ENCODE assay signal across 8 cellular contexts in genomic region chr16:48126801-48127644, GRCh38. TPM values are rescaled to one million over a fixed set of nuclear protein-coding genes. Genes with fewer than 3 reads are reported as not detected.
A peak's percentile ranks its signal among the peaks of the same experiment; 100 is the strongest.
DNase-seq lines count a peak whose midpoint lies in the region; ATAC-seq and TF ChIP-seq lines count a peak whose summit lies in the region.

No MANE protein-coding gene starts in this region.

- H3K56ac ChIP-seq in IMR-90 (ENCODE audit: extremely low read depth, insufficient read depth, low read length) = peak overlapping the region; percentile 53

- peak overlapping the region; percentile 82; the same call in 2 of the 3 replicates for H2BK15ac ChIP-seq in IMR-90 (ENCODE audit: low read depth, low read length)

- H4K20me1 ChIP-seq in IMR-90 (ENCODE audit: insufficient read depth, low read length) (no peaks in the 10 kb centered on the region), hepatocyte (ENCODE audit: insufficient read depth, poor library complexity, severe bottlenecking) (no peaks in the 10 kb centered on the region)

- TF ChIP-seq CTCF in AG04450 (IDR thresholded peaks at IDR 0.05; ENCODE audit: low read depth, low read length) = no peak
- TF ChIP-seq CTCF in IMR-90 (conservative IDR thresholded peaks at IDR 0.05; ENCODE audit: low read depth, low read length) = no peak
- no peak for TF ChIP-seq CTCF in hepatocyte (IDR thresholded peaks at IDR 0.05; ENCODE audit: poor library complexity)

- peak overlapping the region; percentile 94 for H3K27ac ChIP-seq in AG04450 (ENCODE audit: low read depth, low read length)
- H3K27ac ChIP-seq in IMR-90 (ENCODE audit: insufficient read depth, low read length) = peak overlapping the region; percentile 72
- H3K27ac ChIP-seq in hepatocyte = peak overlapping the region; percentile 78

- peak overlapping the region; percentile 25 for H3K23ac ChIP-seq in IMR-90 (ENCODE audit: low read depth, low read length)

- H3K36me3 ChIP-seq in IMR-90 (ENCODE audit: control insufficient read depth, insufficient read depth, low read length) (no peaks in the 10 kb centered on the region), hepatocyte (replicated peaks; ENCODE audit: insufficient read depth, low read depth) (no peaks in the 10 kb centered on the region)

- peak overlapping the region; percentile 81 for H2BK5ac ChIP-seq in IMR-90 (ENCODE audit: low read depth, low read length, poor library complexity, severe bottlenecking)

- H3K9me3 ChIP-seq in AG04450 (ENCODE audit: control insufficient read depth, insufficient read depth, low read length) (no peaks in the 10 kb centered on the region; the same call in 1 of the 2 replicates), IMR-90 (ENCODE audit: control insufficient read depth, insufficient read depth, low read length) (no peaks in the 10 kb centered on the region), hepatocyte (ENCODE audit: low read depth) (no peaks in the 10 kb centered on the region)

- H3K4me1 ChIP-seq in IMR-90 (ENCODE audit: control insufficient read depth, insufficient read depth, low read length) = peaks cover 31% of the 10 kb centered on the region
- no peaks in the 10 kb centered on the region for H3K4me1 ChIP-seq in hepatocyte (ENCODE audit: insufficient read depth)

- peak overlapping the region; percentile 94 for H2AK5ac ChIP-seq in IMR-90 (ENCODE audit: low read depth, low read length)

- H3K4me3 ChIP-seq in AG04450 (ENCODE audit: low read depth, low read length) = no peak overlapping the region
- no peak overlapping the region for H3K4me3 ChIP-seq in IMR-90 (ENCODE audit: insufficient read depth, low read depth, low read length)
- H3K4me3 ChIP-seq in hepatocyte = no peak overlapping the region

- POLR2A ChIA-PET in AG04450 (lab: Yijun Ruan, JAX) = interaction anchor here (0.6 to 1.5 kb wide), 3 partner anchors 10 to 394 kb away, joined by 3 to 4 read pairs (median 3); no protein-coding TSS in a partner anchor
- POLR2A ChIA-PET in IMR-90 (lab: Charles Lee; ENCODE audit: unreplicated experiment) = interaction anchor here (0.6 kb wide), 1 partner anchor 12 kb away, joined by 3 read pairs; no protein-coding TSS in a partner anchor

- peaks cover 40% of the 10 kb centered on the region for H3K9me1 ChIP-seq in IMR-90 (ENCODE audit: insufficient read depth, low read length)

- peak overlapping the region; percentile 100 for H2BK20ac ChIP-seq in IMR-90 (ENCODE audit: low read depth, low read length)

- no peak for TF ChIP-seq POLR2A in IMR-90 (IDR thresholded peaks at IDR 0.05; ENCODE audit: low read depth, low read length)

- intact Hi-C loops in IMR-90 (cut with micrococcal nuclease) = loop anchor here (2.0 to 10.0 kb wide), 2 partner anchors 50 to 392 kb away; no protein-coding TSS in a partner anchor

- H3K9ac ChIP-seq in IMR-90 (ENCODE audit: low read depth, low read length) = no peak overlapping the region

- H3K9me2 ChIP-seq in hepatocyte (replicated peaks; ENCODE audit: insufficient read depth) = no peaks in the 10 kb centered on the region

- peak; percentile 93 for DNase-seq in AG04450 (ENCODE audit: low read depth, low spot score)
- DNase-seq in IMR-90 = peak; percentile 98
- peak; percentile 53 to 75 for DNase-seq in SW 1271 (lab: John Stamatoyannopoulos, UW)
- DNase-seq in hepatocyte (ENCODE audit: low spot score) = peak; percentile 66
- DNase-seq in SHP77 (lab: John Stamatoyannopoulos, UW) = no peak

- WGBS in IMR-90 (ENCODE audit: extremely low coverage in 2 of 2, insufficient read length in 1 of 2), 2 experiments = 89% methylated on average over 5 of the region's 13 CpGs; no CpG with 5 or more reads in 1 of the 2 experiments
- WGBS in hepatocyte (ENCODE audit: low lambda C conversion rate, missing lambda C conversion rate) = 48% methylated on average over 13 of the region's 13 CpGs

- peak overlapping the region; percentile 35 for H3K18ac ChIP-seq in IMR-90 (ENCODE audit: low read depth, low read length)

- dilution Hi-C loops in IMR-90 (cut with HindIII; ENCODE audit: low sequenced_read_pairs, unreplicated experiment) = no loop called here

- peak overlapping the region; percentile 99 for H2BK120ac ChIP-seq in IMR-90 (ENCODE audit: low read depth, low read length)

- H4K8ac ChIP-seq in IMR-90 (ENCODE audit: low read depth in 2 of 2, low read length in 2 of 2) = peak overlapping the region; percentile 55 to 88

- H3K4ac ChIP-seq in IMR-90 (ENCODE audit: low read depth, low read length) = peak overlapping the region; percentile 97

- ATAC-seq in IMR-90 (ENCODE audit: low read depth) (peak; percentile 79), GM19324 (IDR thresholded peaks at IDR 0.05; ENCODE audit: low FRiP score, unreplicated experiment) (no peak), HG03280 (IDR thresholded peaks at IDR 0.05; ENCODE audit: unreplicated experiment) (no peak), HG03469 (IDR thresholded peaks at IDR 0.05; ENCODE audit: unreplicated experiment) (no peak)

- peak overlapping the region; percentile 47 for H3K4me2 ChIP-seq in IMR-90 (ENCODE audit: low read depth, low read length)
- H3K4me2 ChIP-seq in hepatocyte = peak overlapping the region; percentile 27

- CTCF ChIA-PET in AG04450 (lab: Charles Lee) = interaction anchor here (0.9 to 2.2 kb wide), 5 partner anchors 10 to 985 kb away, joined by 3 to 10 read pairs (median 5); partner anchors contain the start of gene ABCC12
- CTCF ChIA-PET in IMR-90 (lab: Yijun Ruan, JAX) = interaction anchor here (0.5 to 1.2 kb wide), 3 partner anchors 983 to 1089 kb away, joined by 3 to 7 read pairs (median 6); partner anchors contain the start of gene NETO2

- H3K27me3 ChIP-seq in AG04450 (ENCODE audit: control insufficient read depth, insufficient read depth, low read length) (no peaks in the 10 kb centered on the region), IMR-90 (ENCODE audit: control insufficient read depth, insufficient read depth, low read length) (no peaks in the 10 kb centered on the region), hepatocyte (no peaks in the 10 kb centered on the region)

- peak overlapping the region; percentile 32 for H4K5ac ChIP-seq in IMR-90 (ENCODE audit: low read depth, low read length)

- BruUV-seq in IMR-90 (replicated peaks; lab: Mats Ljungman, UMichigan) = no TSS peak

- H3K14ac ChIP-seq in IMR-90 (replicated peaks; ENCODE audit: low read depth, low read length) = peak overlapping the region; percentile 57

- H3K79me2 ChIP-seq in hepatocyte = no peaks in the 10 kb centered on the region

- peak overlapping the region; percentile 55 for H2AFZ ChIP-seq in IMR-90 (replicated peaks; ENCODE audit: low read length, poor library complexity)
- H2AFZ ChIP-seq in hepatocyte = no peak overlapping the region

- peak; percentile 37 for TF ChIP-seq RAD21 in IMR-90 (IDR thresholded peaks at IDR 0.05; ENCODE audit: low read length)

- peak overlapping the region; percentile 98 for H4K91ac ChIP-seq in IMR-90 (ENCODE audit: insufficient read depth, low read depth, low read length)

- peak overlapping the region; percentile 18 for H2AK9ac ChIP-seq in IMR-90 (replicated peaks; ENCODE audit: low read depth, low read length, poor library complexity)

- no peaks in the 10 kb centered on the region for H3K79me1 ChIP-seq in IMR-90 (ENCODE audit: low read depth in 1 of 2, low read length in 2 of 2)

- in situ Hi-C loops in IMR-90 (cut with MboI; ENCODE audit: low sequenced_read_pairs) = no loop called here

TF ChIP-seq in IMR-90, 13 proteins besides CTCF, POLR2A, EP300 and RAD21:
- TF ChIP-seq CHD1 (IDR thresholded peaks at IDR 0.05; ENCODE audit: low read depth, low read length) = 0 out of 2 replicates have a peak, but pooled peaks have one; percentile 26
- no peak for TF ChIP-seq RFX5 (IDR thresholded peaks at IDR 0.05; ENCODE audit: low read depth, low read length)
- no peak for TF ChIP-seq MXI1 (IDR thresholded peaks at IDR 0.05; ENCODE audit: borderline replicate concordance, low read depth, low read length)
- TF ChIP-seq RCOR1 (IDR thresholded peaks at IDR 0.05; ENCODE audit: insufficient replicate concordance, low read length) = peak; percentile 71
- peak; percentile 96 for TF ChIP-seq CEBPB (IDR thresholded peaks at IDR 0.05; ENCODE audit: low read depth, low read length)
- TF ChIP-seq SMC3 (IDR thresholded peaks at IDR 0.05; ENCODE audit: low read depth, low read length) = peak; percentile 20; the same call in 1 of the 2 replicates
- TF ChIP-seq NFE2L2 (IDR thresholded peaks at IDR 0.05; ENCODE audit: low read depth, low read length) = peak; percentile 48; the same call in 1 of the 2 replicates
- no peak for TF ChIP-seq MAFK (IDR thresholded peaks at IDR 0.05; ENCODE audit: low read depth, low read length)
- TF ChIP-seq FOS (IDR thresholded peaks at IDR 0.05; ENCODE audit: low read depth, low read length) = peak; percentile 87
- peak; percentile 59; the same call in 1 of the 2 replicates for TF ChIP-seq MAZ (IDR thresholded peaks at IDR 0.05; ENCODE audit: borderline replicate concordance, low read depth, low read length)
- TF ChIP-seq USF2 (IDR thresholded peaks at IDR 0.05; ENCODE audit: low read depth, low read length) = no peak
- TF ChIP-seq BHLHE40 (IDR thresholded peaks at IDR 0.05; ENCODE audit: low read depth, low read length) = peak; percentile 72
- TF ChIP-seq ELK1 (IDR thresholded peaks at IDR 0.05; ENCODE audit: borderline replicate concordance, low read depth, low read length) = no peak

RNA-seq across cellular contexts. Expression of gene ABCC12, which starts 28.8 kb away (rescaled TPM):
- not detected in 2 replicates for polyA plus RNA-seq in AG04450 (2011; rRNA removed)
- polyA minus RNA-seq in AG04450 (2011; rRNA and poly(A)+ RNA removed) = not detected in 2 replicates
- under 0.01 TPM in 2 replicates for total RNA-seq in IMR-90 (2012; rRNA removed)
- not detected in 2 replicates for polyA plus RNA-seq in IMR-90 (2012; rRNA removed)
- polyA plus RNA-seq in IMR-90 (2012; cell fraction: cytosol; rRNA removed) = not detected in 2 replicates
- polyA plus RNA-seq in IMR-90 (2012; cell fraction: nucleus; rRNA removed; ENCODE audit: low replicate concordance) = 0.03 and 0.05 TPM in 2 replicates
- not detected in 2 replicates for total RNA-seq in hepatocyte
- polyA plus RNA-seq in hepatocyte = not detected in 2 replicates

Comparison
In these comparisons a context has a peak if more than half of its experiments do, and no peak if none do; other contexts are left out.
1. DNase-seq: peak in AG04450 (single experiment), IMR-90 (single experiment), SW 1271 (2 of 2) and hepatocyte (single experiment); none in SHP77 (0 of 2).
2. Peak in every context shown above with its lines, with median percentiles within 50 percentile points of each other: H3K27ac ChIP-seq.